In the genomic region with DNA sequence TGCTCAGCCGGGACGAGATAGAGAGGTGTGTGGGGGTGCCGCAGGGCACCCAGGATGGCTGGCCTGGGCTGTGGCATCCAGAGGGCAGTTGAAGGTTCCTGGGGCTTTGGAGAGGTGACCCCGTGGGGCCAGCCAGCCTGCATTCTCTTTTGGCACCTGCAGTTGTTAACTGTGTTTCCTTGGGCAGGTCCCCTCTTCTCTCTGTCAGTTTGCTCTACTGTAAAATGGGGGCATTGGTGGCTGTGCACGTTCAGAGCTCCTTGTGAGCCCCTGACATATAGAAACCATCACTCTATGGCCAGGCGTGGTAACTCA, we compare ENCODE assay signal across 23 cellular contexts.
"Had no signal": no experiment of that assay in that cellular context is flagged by ENCODE, and none has a peak within 500 bp of the region (broad histone marks: within the 10 kb centered on the region; RNA-seq: fewer than 3 reads in every experiment).

No MANE protein-coding gene starts in this region.

- H3K27ac Mint-ChIP-seq: activated CD4-positive, alpha-beta memory T cell treated with anti-CD3 and anti-CD28 coated beads, Interleukin-2, amount 10 ng/mL, durations not matched to agents 7 days and 5 days; activated CD4-positive, alpha-beta T cell treated with anti-CD3 and anti-CD28 coated beads, Interleukin-2, amount 10 ng/mL, durations not matched to agents 24 days and 14 days; activated naive CD4-positive, alpha-beta T cell treated with anti-CD3 and anti-CD28 coated beads, Interleukin-2, amount 50 U/mL, for 24 hours; activated T-cell treated with anti-CD3 and anti-CD28 coated beads, Interleukin-2, amount 50 U/mL, for 72 hours; natural killer cell; progenitor cell of endocrine pancreas; T-cell; T-helper 2 cell treated with Interferon-gamma antibody and Interleukin-4, amounts not matched to agents 5 μg/mL and 100 μg/mL, for 36 hours had no signal

- DNase-seq: activated CD4-positive, alpha-beta memory T cell treated with anti-CD3 and anti-CD28 coated beads, Interleukin-2, amount 10 ng/mL, durations not matched to agents 7 days and 5 days; activated CD4-positive, alpha-beta T cell treated with anti-CD3 and anti-CD28 coated beads, Interleukin-2, amount 10 ng/mL, durations not matched to agents 24 days and 14 days; activated effector memory CD4-positive, alpha-beta T cell treated with Interleukin-2 at 50 U/mL for 16 hours; activated T-cell treated with anti-CD3 and anti-CD28 coated beads, Interleukin-2, amount 50 U/mL, for 72 hours; caudate nucleus; effector memory CD4-positive, alpha-beta T cell; foreskin melanocyte; kidney glomerular epithelial cell; midbrain; natural killer cell; stimulated activated CD4-positive, alpha-beta T cell treated with anti-CD3 and anti-CD28 coated beads, Interleukin-12 subunit alpha, Interleukin-12 subunit beta, amount 100 ng/mL, for 4 hours; stimulated activated CD4-positive, alpha-beta T cell treated with anti-CD3 and anti-CD28 coated beads, Interleukin-4, amount 100 ng/mL, for 4 hours; stimulated activated naive CD8-positive, alpha-beta T cell treated with anti-CD3 and anti-CD28 coated beads, Interleukin-15, Interleukin-2, amounts not matched to agents 100 U/mL and 50 U/mL, for 24 hours; T-cell had no signal

- H3K27ac ChIP-seq: tibial artery, VCaP had no signal

- H3K27me3 Mint-ChIP-seq: activated CD4-positive, alpha-beta memory T cell treated with anti-CD3 and anti-CD28 coated beads, Interleukin-2, amount 10 ng/mL, durations not matched to agents 7 days and 5 days; activated CD4-positive, alpha-beta T cell treated with anti-CD3 and anti-CD28 coated beads, Interleukin-2, amount 10 ng/mL, durations not matched to agents 24 days and 14 days; activated naive CD4-positive, alpha-beta T cell treated with anti-CD3 and anti-CD28 coated beads, Interleukin-2, amount 50 U/mL, for 24 hours; progenitor cell of endocrine pancreas; T-cell had no signal

- H3K4me1 Mint-ChIP-seq: activated CD4-positive, alpha-beta memory T cell treated with anti-CD3 and anti-CD28 coated beads, Interleukin-2, amount 10 ng/mL, durations not matched to agents 7 days and 5 days; activated CD4-positive, alpha-beta T cell treated with anti-CD3 and anti-CD28 coated beads, Interleukin-2, amount 10 ng/mL, durations not matched to agents 24 days and 14 days; activated naive CD4-positive, alpha-beta T cell treated with anti-CD3 and anti-CD28 coated beads, Interleukin-2, amount 50 U/mL, for 24 hours; brain; natural killer cell; T-cell had no signal

- H3K9me3 Mint-ChIP-seq: activated CD4-positive, alpha-beta memory T cell treated with anti-CD3 and anti-CD28 coated beads, Interleukin-2, amount 10 ng/mL, durations not matched to agents 7 days and 5 days; activated CD4-positive, alpha-beta T cell treated with anti-CD3 and anti-CD28 coated beads, Interleukin-2, amount 10 ng/mL, durations not matched to agents 24 days and 14 days; activated naive CD4-positive, alpha-beta T cell treated with anti-CD3 and anti-CD28 coated beads, Interleukin-2, amount 50 U/mL, for 24 hours; activated T-cell treated with anti-CD3 and anti-CD28 coated beads, Interleukin-2, amount 50 U/mL, for 72 hours; brain; natural killer cell; T-cell; T-helper 2 cell treated with Interferon-gamma antibody and Interleukin-4, amounts not matched to agents 5 μg/mL and 100 μg/mL, for 36 hours had no signal

- H3K9me3 ChIP-seq: tibial artery had no signal

- H3K4me1 ChIP-seq: tibial artery had no signal

- H3K4me3 Mint-ChIP-seq: activated CD4-positive, alpha-beta memory T cell treated with anti-CD3 and anti-CD28 coated beads, Interleukin-2, amount 10 ng/mL, durations not matched to agents 7 days and 5 days; activated CD4-positive, alpha-beta T cell treated with anti-CD3 and anti-CD28 coated beads, Interleukin-2, amount 10 ng/mL, durations not matched to agents 24 days and 14 days; activated naive CD4-positive, alpha-beta T cell treated with anti-CD3 and anti-CD28 coated beads, Interleukin-2, amount 50 U/mL, for 24 hours; activated T-cell treated with anti-CD3 and anti-CD28 coated beads, Interleukin-2, amount 50 U/mL, for 72 hours; brain; natural killer cell; T-cell; T-helper 2 cell treated with Interferon-gamma antibody and Interleukin-4, amounts not matched to agents 5 μg/mL and 100 μg/mL, for 36 hours had no signal

- H3K36me3 Mint-ChIP-seq: activated naive CD4-positive, alpha-beta T cell treated with anti-CD3 and anti-CD28 coated beads, Interleukin-2, amount 50 U/mL, for 24 hours; brain; natural killer cell had no signal

- ATAC-seq: activated CD4-positive, CD25-positive, alpha-beta regulatory T cell treated with anti-CD3 and anti-CD28 coated beads, Interleukin-2, amount 50 U/mL, for 24 hours; activated T-cell treated with anti-CD3 and anti-CD28 coated beads, Interleukin-2, amount 50 U/mL, for 72 hours; esophagus mucosa; left ventricle myocardium superior; natural killer cell; T-cell had no signal

- H3K27me3 ChIP-seq: tibial artery had no signal

- H3K4me3 ChIP-seq: tibial artery had no signal
